In genomic region chr4:82811838-82812672, GRCh38 we compare ENCODE assay signal across 1 cellular context.
TF ChIP-seq lines count a peak whose summit lies in the region.

No MANE protein-coding gene starts in this region.

TF ChIP-seq in HepG2, 621 proteins besides CTCF, POLR2A, EP300 and RAD21:
- no peak for TF ChIP-seq ZNF318 (CRISPR knock-in tag; IDR thresholded peaks at IDR 0.05)
- TF ChIP-seq TEAD3 (CRISPR knock-in tag; optimal IDR thresholded peaks at IDR 0.05; ENCODE audit: borderline replicate concordance), result peak; percentile 11
- peak; percentile 27; the same call in 1 of the 2 replicates for TF ChIP-seq ZBTB40 (IDR thresholded peaks at IDR 0.05)
- TF ChIP-seq ZBTB40 (CRISPR knock-in tag; IDR thresholded peaks at IDR 0.05), result no peak
